Comparison of ENCODE assay signal across 18 cellular contexts in genomic region chr7:12708314-12708713, GRCh38. TPM values are rescaled to one million over a fixed set of nuclear protein-coding genes. Genes with fewer than 3 reads are reported as not detected.
DNase-seq lines count a peak whose midpoint lies in the region; ATAC-seq, FAIRE-seq and TF ChIP-seq lines count a peak whose summit lies in the region.
"Had no signal": no experiment of that assay in that cellular context is flagged by ENCODE, and none has a peak within 500 bp of the region (broad histone marks: within the 10 kb centered on the region; RNA-seq: fewer than 3 reads in every experiment).

No MANE protein-coding gene starts in this region.

- H3K9ac ChIP-seq in smooth muscle cell (ENCODE audit: low read depth), result no peak overlapping the region

- no peak for ATAC-seq in RWPE2 (ENCODE audit: low read depth)
- ATAC-seq: GM23338, HCT116 had no signal

- TF ChIP-seq POLR2A in H54 (IDR thresholded peaks at IDR 0.05; ENCODE audit: low read depth, low read length), result no peak

- H3K36me3 ChIP-seq in RWPE2 (ENCODE audit: low read depth) (no peaks in the 10 kb centered on the region), smooth muscle cell (ENCODE audit: low read depth) (no peaks in the 10 kb centered on the region)

- FAIRE-seq in H54 (lab: Jason Lieb, UNC) (peak; percentile 71), frontal cortex (lab: Jason Lieb, UNC) (peak; percentile 3)
- FAIRE-seq: A204.1, D721Med, GM12892 had no signal

- H3K79me2 ChIP-seq in smooth muscle cell (ENCODE audit: low read depth), result peaks cover 6% of the 10 kb centered on the region

- peak overlapping the region; percentile 70 for H3K27ac ChIP-seq in RWPE2 (ENCODE audit: poor library complexity, severe bottlenecking)
- H3K27ac ChIP-seq in smooth muscle cell (ENCODE audit: low read depth), result peak overlapping the region; percentile 75
- no peak overlapping the region for H3K27ac ChIP-seq in RWPE1
- H3K27ac ChIP-seq: C4-2B had no signal

- no peak overlapping the region for H3K4me2 ChIP-seq in smooth muscle cell
- H3K4me2 ChIP-seq: GM23338 had no signal

- TF ChIP-seq CTCF in RWPE2 (IDR thresholded peaks at IDR 0.05; ENCODE audit: poor library complexity, severe bottlenecking) (no peak), smooth muscle cell (IDR thresholded peaks at IDR 0.05; ENCODE audit: borderline replicate concordance, insufficient read depth, poor library complexity, severe bottlenecking) (no peak), RWPE1 (conservative IDR thresholded peaks at IDR 0.05; ENCODE audit: low read depth) (no peak)

- H2AFZ ChIP-seq in smooth muscle cell (ENCODE audit: low read depth), result no peak overlapping the region
- H2AFZ ChIP-seq: GM23338 had no signal

- POLR2A ChIA-PET in RWPE1 (lab: Yijun Ruan, JAX; ENCODE audit: low non-redundant PET), result no interaction called here

- H3F3A ChIP-seq in smooth muscle cell (ENCODE audit: low read depth), result peaks cover 7% of the 10 kb centered on the region

- CTCF ChIA-PET in RWPE1 (lab: Yijun Ruan, JAX), result no interaction called here

- no peaks in the 10 kb centered on the region for H3K9me3 ChIP-seq in RWPE2 (ENCODE audit: severe bottlenecking)
- no peaks in the 10 kb centered on the region for H3K9me3 ChIP-seq in smooth muscle cell (replicated peaks; ENCODE audit: low read depth)
- H3K9me3 ChIP-seq: Caco-2 had no signal

- H4K20me1 ChIP-seq in smooth muscle cell (ENCODE audit: low read depth), result no peaks in the 10 kb centered on the region

- no peak overlapping the region for H3K4me3 ChIP-seq in RWPE2 (ENCODE audit: severe bottlenecking)
- H3K4me3 ChIP-seq in smooth muscle cell, result no peak overlapping the region
- H3K4me3 ChIP-seq: GM23338 had no signal

- H3K4me1 ChIP-seq in RWPE2 (ENCODE audit: insufficient read depth, poor library complexity, severe bottlenecking) (peaks cover 65% of the 10 kb centered on the region), smooth muscle cell (ENCODE audit: low read depth) (peaks cover 26% of the 10 kb centered on the region)

- DNase-seq in H54 (ENCODE audit: insufficient read length, low spot score), result no peak
- DNase-seq in RWPE2 (ENCODE audit: low spot score), result no peak
- no peak for DNase-seq in frontal cortex (ENCODE audit: low spot score in 2 of 2)
- no peak for DNase-seq in smooth muscle cell (lab: John Stamatoyannopoulos, UW; ENCODE audit: unreplicated experiment)
- DNase-seq in KG1 (lab: John Stamatoyannopoulos, UW), result no peak
- DNase-seq in RWPE1 (ENCODE audit: low spot score), result no peak
- no peak for DNase-seq in epidermal melanocyte (ENCODE audit: insufficient read length, low spot score)
- DNase-seq: AML-193; Caco-2; CD4-positive, alpha-beta T cell; GDM1; H7 had no signal

- H3K27me3 ChIP-seq in RWPE2 (ENCODE audit: insufficient read depth, poor library complexity, severe bottlenecking), result no peaks in the 10 kb centered on the region
- H3K27me3 ChIP-seq in smooth muscle cell (ENCODE audit: low read depth), result no peaks in the 10 kb centered on the region

RNA-seq across cellular contexts. Expression of gene ARL4A, which starts 20.9 kb away (rescaled TPM):
- total RNA-seq in frontal cortex (49.7 TPM), smooth muscle cell (86.6 and 112 TPM in 2 replicates)
- polyA plus RNA-seq in smooth muscle cell, result 97.3 and 113 TPM in 2 replicates
